In the genomic region with DNA sequence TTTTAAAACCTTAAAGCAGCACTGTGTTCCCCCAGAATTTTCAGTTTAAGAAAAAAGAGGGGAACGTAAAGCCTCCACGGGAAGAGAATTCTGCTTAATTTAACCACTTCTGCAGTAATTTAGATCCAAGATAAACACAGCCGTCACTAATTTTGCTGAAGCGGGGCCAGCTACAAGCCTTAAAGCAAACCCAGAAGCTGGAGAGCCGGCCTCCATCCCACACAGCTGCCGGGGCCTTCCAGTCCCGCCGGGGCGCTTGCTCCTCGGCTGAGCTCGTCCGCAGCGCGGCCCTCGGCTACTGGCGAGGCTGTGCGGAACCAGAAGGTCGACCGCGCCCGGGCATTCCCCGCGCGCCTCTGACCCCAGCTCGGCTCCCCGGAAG, we compare ENCODE assay signal across 8 cellular contexts. TPM values are rescaled to one million over a fixed set of nuclear protein-coding genes. Genes with fewer than 3 reads are reported as not detected.
DNase-seq lines count a peak whose midpoint lies in the region; ATAC-seq, FAIRE-seq and TF ChIP-seq lines count a peak whose summit lies in the region.

No MANE protein-coding gene starts in this region.

- H4K20me1 ChIP-seq in GM12878 (ENCODE audit: control insufficient read depth, insufficient read depth) (peaks cover 12% of the 10 kb centered on the region), HepG2 (ENCODE audit: insufficient read depth, low read length) (peaks cover 52% of the 10 kb centered on the region)

- DNase-seq in CD4-positive, CD25-positive, alpha-beta regulatory T cell = no peak
- DNase-seq in GM12878 (ENCODE audit: low read depth, low spot score) (no peak), HepG2 (ENCODE audit: low spot score) (no peak), COR-L47 (lab: John Stamatoyannopoulos, UW) (no peak), SW 1271 (lab: John Stamatoyannopoulos, UW) (no peak)
- no peak for DNase-seq in activated effector memory CD4-positive, alpha-beta T cell treated with anti-CD3 and anti-CD28 coated beads, Interleukin-2, amount 50 U/mL, for 16 hours

- intact Hi-C loops in GM12878 (cut with micrococcal nuclease; ENCODE audit: unreplicated experiment) = loop anchor here (2.0 to 10.0 kb wide), 4 partner anchors 201 to 469 kb away; a partner anchor contains a TSS
- intact Hi-C loops in HepG2 (cut with micrococcal nuclease; ENCODE audit: unreplicated experiment) = loop anchor here (2.0 kb wide), 1 partner anchor 201 kb away; a partner anchor contains a TSS

- H3K4me3 Mint-ChIP-seq in CD4-positive, CD25-positive, alpha-beta regulatory T cell = peak overlapping the region; percentile 90 to 98 (median 94)

- H3K36me3 Mint-ChIP-seq in CD4-positive, CD25-positive, alpha-beta regulatory T cell = no peaks in the 10 kb centered on the region

- ATAC-seq in CD4-positive, CD25-positive, alpha-beta regulatory T cell (ENCODE audit: low read depth in 2 of 2) = no peak
- ATAC-seq in GM12878 = no peak
- ATAC-seq in HepG2 = no peak

- CTCF ChIA-PET in GM12878 (lab: Yijun Ruan, JAX) (interaction anchor here (0.8 to 2.4 kb wide), 8 partner anchors 9 to 692 kb away, joined by 3 to 8 read pairs (median 4); no protein-coding TSS in a partner anchor), HepG2 (lab: Yijun Ruan, JAX; ENCODE audit: low intra/inter-chr PET ratio, low total read pairs) (no interaction called here)

- BruUV-seq in GM12878 (replicated peaks; lab: Mats Ljungman, UMichigan) = no TSS peak
- BruUV-seq in HepG2 (replicated peaks; lab: Mats Ljungman, UMichigan) = no TSS peak

- H3K4me1 Mint-ChIP-seq in CD4-positive, CD25-positive, alpha-beta regulatory T cell = peaks cover 44 to 61% (median 56%) of the 10 kb centered on the region in 4 donors

- no peak for TF ChIP-seq RAD21 in GM12878 (IDR thresholded peaks at IDR 0.05; ENCODE audit: insufficient read depth, low read depth, low read length)
- TF ChIP-seq RAD21 in HepG2 (CRISPR knock-in tag; IDR thresholded peaks at IDR 0.05) = no peak

- SMC1A ChIA-PET in GM12878 (lab: Charles Lee; ENCODE audit: uncharacterized antibody, unreplicated experiment) = interaction anchor here (0.6 to 4.3 kb wide), 8 partner anchors 10 to 320 kb away, joined by 3 to 28 read pairs (median 4); no protein-coding TSS in a partner anchor

- H3K4me1 ChIP-seq in CD4-positive, CD25-positive, alpha-beta regulatory T cell (ENCODE audit: control insufficient read depth, insufficient read depth, low read length, poor library complexity, severe bottlenecking) = peaks cover 46% of the 10 kb centered on the region
- H3K4me1 ChIP-seq in HUES64 (ENCODE audit: insufficient read depth, low read length) (peaks cover 33% of the 10 kb centered on the region), GM12878 (ENCODE audit: control insufficient read depth, insufficient read depth, low read length) (peaks cover 16% of the 10 kb centered on the region), HepG2 (ENCODE audit: insufficient read depth, low read length) (peaks cover 50% of the 10 kb centered on the region), thymus (ENCODE audit: control insufficient read depth, insufficient read depth, low read length) (peaks cover 20% of the 10 kb centered on the region)

- peak overlapping the region; percentile 84 to 91 (median 89) for H3K27ac Mint-ChIP-seq in CD4-positive, CD25-positive, alpha-beta regulatory T cell

- H3K79me2 ChIP-seq in GM12878 (ENCODE audit: control insufficient read depth, insufficient read depth, low read length) (peaks cover 68% of the 10 kb centered on the region), HepG2 (ENCODE audit: insufficient read depth, low read length) (peaks cover 53% of the 10 kb centered on the region)

- no peak for FAIRE-seq in GM12878 (lab: Jason Lieb, UNC)
- FAIRE-seq in HepG2 (lab: Jason Lieb, UNC) = no peak

- TF ChIP-seq EP300 in GM12878 (IDR thresholded peaks at IDR 0.05; ENCODE audit: borderline replicate concordance in 1 of 2, control insufficient read depth in 1 of 2, low read depth in 2 of 2, low read length in 2 of 2) (0 out of 4 replicates have a peak, but pooled peaks of 1 of the 2 experiments have one; percentile 2), HepG2 (IDR thresholded peaks at IDR 0.05; ENCODE audit: low read depth in 2 of 2, low read length in 2 of 2) (no peak), HepG2 (CRISPR knock-in tag; IDR thresholded peaks at IDR 0.05; ENCODE audit: borderline replicate concordance) (no peak)

- H3K9me3 Mint-ChIP-seq in CD4-positive, CD25-positive, alpha-beta regulatory T cell = no peaks in the 10 kb centered on the region

- H2AFZ ChIP-seq in GM12878 (ENCODE audit: control insufficient read depth, low read depth, low read length) (peak overlapping the region; percentile 87), HepG2 (ENCODE audit: low read length) (no peak overlapping the region)

- H3K4me2 ChIP-seq in GM12878 (ENCODE audit: control insufficient read depth, insufficient read depth) (peak overlapping the region; percentile 70), HepG2 (ENCODE audit: low read depth, low read length) (peak overlapping the region; percentile 93)

- RAD21 ChIA-PET in GM12878 (lab: Charles Lee; ENCODE audit: unreplicated experiment) = interaction anchor here (0.8 to 3.5 kb wide), 10 partner anchors 9 to 320 kb away, joined by 3 to 17 read pairs (median 8); no protein-coding TSS in a partner anchor

- peak overlapping the region; percentile 90 for H3K27ac ChIP-seq in CD4-positive, CD25-positive, alpha-beta regulatory T cell (ENCODE audit: insufficient read depth, low read length, poor library complexity, severe bottlenecking)
- H3K27ac ChIP-seq in HUES64 (ENCODE audit: low read depth, low read length) (peak overlapping the region; percentile 99), GM12878 (ENCODE audit: control insufficient read depth, insufficient read depth) (peak overlapping the region; percentile 78), HepG2 (ENCODE audit: extremely low read length, insufficient read depth, low read length) (peak overlapping the region; percentile 100), thymus (ENCODE audit: low read depth) (peak overlapping the region; percentile 100)

- H3K9ac ChIP-seq in HUES64 (ENCODE audit: low read depth, low read length) = peak overlapping the region; percentile 100
- peak overlapping the region; percentile 95 for H3K9ac ChIP-seq in GM12878 (ENCODE audit: control insufficient read depth, insufficient read depth, low read length)
- peak overlapping the region; percentile 100 for H3K9ac ChIP-seq in HepG2 (ENCODE audit: insufficient read depth, low read depth, low read length)

- no peaks in the 10 kb centered on the region for H3K27me3 ChIP-seq in CD4-positive, CD25-positive, alpha-beta regulatory T cell (ENCODE audit: control insufficient read depth, insufficient read depth, low read length)
- H3K27me3 ChIP-seq in HUES64 (ENCODE audit: insufficient read depth, low read length) = no peaks in the 10 kb centered on the region
- H3K27me3 ChIP-seq in GM12878 (replicated peaks in 1 of 2; ENCODE audit: control insufficient read depth in 2 of 2, insufficient read depth in 2 of 2, low read length in 1 of 2) = no peaks in the 10 kb centered on the region
- H3K27me3 ChIP-seq in HepG2 (ENCODE audit: control insufficient read depth in 1 of 2, insufficient read depth in 2 of 2, low read length in 2 of 2) = no peaks in the 10 kb centered on the region; a peak in 1 of 5 replicates
- no peaks in the 10 kb centered on the region for H3K27me3 ChIP-seq in thymus (ENCODE audit: control insufficient read depth, insufficient read depth)

- no peak for TF ChIP-seq CTCF in GM12878 (IDR thresholded peaks at IDR 0.05 in 2 of 3, conservative IDR thresholded peaks at IDR 0.05 in 1 of 3; ENCODE audit: control insufficient read depth in 2 of 3, extremely low read depth in 1 of 3, insufficient read depth in 1 of 3, low read depth in 3 of 3, low read length in 3 of 3)
- TF ChIP-seq CTCF in HepG2 (CRISPR knock-in tag; IDR thresholded peaks at IDR 0.05) = no peak

- H3K27me3 Mint-ChIP-seq in CD4-positive, CD25-positive, alpha-beta regulatory T cell = no peaks in the 10 kb centered on the region

- H3K9me3 ChIP-seq in CD4-positive, CD25-positive, alpha-beta regulatory T cell (ENCODE audit: control insufficient read depth in 2 of 2, low read length in 2 of 2) = no peaks in the 10 kb centered on the region
- H3K9me3 ChIP-seq in HUES64 (ENCODE audit: insufficient read depth, low read depth, low read length) (no peaks in the 10 kb centered on the region), GM12878 (replicated peaks; ENCODE audit: control insufficient read depth, insufficient read depth, low read length) (no peaks in the 10 kb centered on the region), HepG2 (ENCODE audit: low read length) (no peaks in the 10 kb centered on the region), thymus (ENCODE audit: control insufficient read depth) (no peaks in the 10 kb centered on the region)

- H3K4me3 ChIP-seq in CD4-positive, CD25-positive, alpha-beta regulatory T cell (ENCODE audit: low read depth, low read length) = peak overlapping the region; percentile 96
- H3K4me3 ChIP-seq in HUES64 (ENCODE audit: low read length) (peak overlapping the region; percentile 99), GM12878 (peak overlapping the region; percentile 93), HepG2 (replicated peaks in 1 of 3; ENCODE audit: insufficient read depth in 1 of 3, low read depth in 2 of 3, low read length in 3 of 3) (peak overlapping the region; percentile 96 to 100 (median 99)), thymus (ENCODE audit: low read length) (peak overlapping the region; percentile 95)

- under 1% methylated on average over 26 of the region's 26 CpGs for WGBS in HUES64
- WGBS in GM12878 (ENCODE audit: insufficient coverage, insufficient replicate concordance, low lambda C conversion rate, missing lambda C conversion rate) = under 1% methylated on average over 26 of the region's 26 CpGs
- 2% methylated on average over 4 of the region's 26 CpGs for WGBS in HepG2 (ENCODE audit: low lambda C conversion rate)
- WGBS in thymus = under 1% methylated on average over 26 of the region's 26 CpGs

- H3K36me3 ChIP-seq in CD4-positive, CD25-positive, alpha-beta regulatory T cell (ENCODE audit: control insufficient read depth, insufficient read depth, low read length) = peaks cover 15% of the 10 kb centered on the region
- H3K36me3 ChIP-seq in HUES64 (ENCODE audit: insufficient read depth, low read length) (peaks cover 20% of the 10 kb centered on the region), GM12878 (ENCODE audit: control insufficient read depth in 2 of 2, insufficient read depth in 2 of 2, low read length in 1 of 2) (peaks cover 2 to 22% of the 10 kb centered on the region in 2 experiments), HepG2 (replicated peaks in 1 of 2; ENCODE audit: control insufficient read depth in 1 of 2, insufficient read depth in 2 of 2, low read length in 2 of 2) (peaks cover 7 to 20% of the 10 kb centered on the region in 2 experiments), thymus (ENCODE audit: control insufficient read depth, insufficient read depth) (peaks cover 14% of the 10 kb centered on the region)

- in situ Hi-C loops in GM12878 (cut with MboI) = no loop called here
- in situ Hi-C loops in HepG2 (cut with HindIII; ENCODE audit: extremely low pct_ligation_motif_present, low pct_unique_long_range_greater_than_20kb) = loop anchor here (10.0 kb wide), 1 partner anchor 209 kb away; a partner anchor contains a TSS

- TF ChIP-seq POLR2A in GM12878 (IDR thresholded peaks at IDR 0.05; ENCODE audit: low read depth, low read length) = no peak
- TF ChIP-seq POLR2A in HepG2 (IDR thresholded peaks at IDR 0.05; ENCODE audit: insufficient read depth in 1 of 2, low read depth in 2 of 2, low read length in 2 of 2) = no peak

- POLR2A ChIA-PET in GM12878 (lab: Charles Lee) (interaction anchor here (0.6 to 2.6 kb wide), 9 partner anchors 8 to 1671 kb away, joined by 3 to 13 read pairs (median 3); no protein-coding TSS in a partner anchor), HepG2 (lab: Yijun Ruan, JAX) (interaction anchor here (1.0 to 2.6 kb wide), 4 partner anchors 44 to 299 kb away, joined by 4 to 11 read pairs (median 8); a partner anchor contains a TSS)

RNA-seq across cellular contexts. Expression of a gene that starts 1.0 kb away (rescaled TPM):
- total RNA-seq in CD4-positive, CD25-positive, alpha-beta regulatory T cell = 139 TPM
- polyA plus RNA-seq in CD4-positive, CD25-positive, alpha-beta regulatory T cell = 10 to 100 TPM; 66.5 to 82.9 (median 74.9) TPM
- 74.1 TPM for polyA plus RNA-seq in HUES64 (2013, experiment 1 of 2)
- 95.0 TPM for polyA plus RNA-seq in HUES64 (2013, experiment 2 of 2)
- 583 and 599 TPM in 2 replicates for total RNA-seq in GM12878 (2013; cell fraction: nucleolus; rRNA removed)
- 121 and 123 TPM in 2 replicates for total RNA-seq in GM12878 (2014; rRNA removed)
- total RNA-seq in GM12878 (2014; rRNA removed; fragmentation: Illumina TruSeq; extraction: Trizol) = 99.9 and 134 TPM in 2 replicates
- total RNA-seq in GM12878 (2021) = 82.4 and 99.4 TPM in 2 replicates
- polyA plus RNA-seq in GM12878 (2011; ENCODE audit: low read depth) = 83.0 TPM
- polyA plus RNA-seq in GM12878 (2011; rRNA removed) = 199 and 280 TPM in 2 replicates
- polyA plus RNA-seq in GM12878 (2011; cell fraction: cytosol; rRNA removed) = 62.8 and 75.6 TPM in 2 replicates
- polyA plus RNA-seq in GM12878 (2011; cell fraction: nucleus; rRNA removed) = 410 and 447 TPM in 2 replicates
- polyA plus RNA-seq in GM12878 (2012) = 87.9 and 91.2 TPM in 2 replicates
- polyA plus RNA-seq in GM12878 (2014; fragmentation: Illumina TruSeq; extraction: Trizol) = 54.8 and 70.4 TPM in 2 replicates
- polyA plus RNA-seq in GM12878 (2014; fragmentation: Nextera tagmentation; extraction: Ambion mirVana) = 10 to 100 TPM; 47.1 to 62.3 TPM
- polyA plus RNA-seq in GM12878 (2014; rRNA removed) = 90.2 and 90.8 TPM in 2 replicates
- 100 to 1,000 TPM in 1 of 2 experiments, 10 to 100 TPM in 1; 95.1 to 101 TPM for polyA plus RNA-seq in GM12878 (2016; fragmentation: Nextera tagmentation; extraction: Ambion mirVana)
- polyA minus RNA-seq in GM12878 (2011; rRNA and poly(A)+ RNA removed) = 107 and 137 TPM in 2 replicates
- polyA minus RNA-seq in GM12878 (2011; cell fraction: cytosol; rRNA and poly(A)+ RNA removed) = 87.7 and 99.2 TPM in 2 replicates
- 344 and 435 TPM in 2 replicates for polyA minus RNA-seq in GM12878 (2011; cell fraction: nucleus; rRNA and poly(A)+ RNA removed)
- total RNA-seq in HepG2 (2016; rRNA removed; fragmentation: Illumina TruSeq; extraction: Trizol) = 59.6 and 108 TPM in 2 replicates
- 10.2 and 11.9 TPM in 2 replicates for total RNA-seq in HepG2 (2016; cell fraction: cytosol; rRNA removed; fragmentation: Illumina TruSeq; extraction: Trizol; ENCODE audit: low read depth)
- 59.3 and 98.0 TPM in 2 replicates for total RNA-seq in HepG2 (2016; cell fraction: insoluble cytoplasmic fraction; rRNA removed; fragmentation: Illumina TruSeq; extraction: Trizol)
- total RNA-seq in HepG2 (2016; cell fraction: membrane; rRNA removed; fragmentation: Illumina TruSeq; extraction: Trizol) = 24.2 and 38.1 TPM in 2 replicates
- 241 and 262 TPM in 2 replicates for total RNA-seq in HepG2 (2016; cell fraction: nucleus; rRNA removed; fragmentation: Illumina TruSeq; extraction: Trizol)
- 102 and 115 TPM in 2 replicates for polyA plus RNA-seq in HepG2 (2011; rRNA removed)
- polyA plus RNA-seq in HepG2 (2011; cell fraction: cytosol; rRNA removed) = 39.3 and 39.6 TPM in 2 replicates
- polyA plus RNA-seq in HepG2 (2011; cell fraction: nucleus; rRNA removed) = 243 and 276 TPM in 2 replicates
- 63.9 and 67.7 TPM in 2 replicates for polyA plus RNA-seq in HepG2 (2012)
- 5.5 and 5.7 TPM in 2 replicates for polyA plus RNA-seq in HepG2 (2016; cell fraction: cytosol; fragmentation: Illumina TruSeq; extraction: Trizol; ENCODE audit: low read depth)
- polyA plus RNA-seq in HepG2 (2016; cell fraction: insoluble cytoplasmic fraction; fragmentation: Illumina TruSeq; extraction: Trizol; ENCODE audit: low read depth) = 41.1 and 41.5 TPM in 2 replicates
- polyA plus RNA-seq in HepG2 (2016; cell fraction: membrane; fragmentation: Illumina TruSeq; extraction: Trizol; ENCODE audit: low read depth) = 14.4 and 23.2 TPM in 2 replicates
- polyA plus RNA-seq in HepG2 (2016; cell fraction: nucleus; fragmentation: Illumina TruSeq; extraction: Trizol; ENCODE audit: insufficient read depth, low read depth) = 283 and 324 TPM in 2 replicates
- 88.1 and 160 TPM in 2 replicates for polyA minus RNA-seq in HepG2 (2011; rRNA and poly(A)+ RNA removed; ENCODE audit: low replicate concordance)
- polyA minus RNA-seq in HepG2 (2011; cell fraction: cytosol; rRNA and poly(A)+ RNA removed) = 46.2 and 49.6 TPM in 2 replicates
- 521 and 529 TPM in 2 replicates for polyA minus RNA-seq in HepG2 (2011; cell fraction: nucleus; rRNA and poly(A)+ RNA removed)
- 207 TPM for polyA plus RNA-seq in thymus
